In genomic region chr21:42395910-42396625, GRCh38 we compare ENCODE assay signal across 16 cellular contexts. TPM values are rescaled to one million over a fixed set of nuclear protein-coding genes. Genes with fewer than 3 reads are reported as not detected.
DNase-seq lines count a peak whose midpoint lies in the region; ATAC-seq and TF ChIP-seq lines count a peak whose summit lies in the region.
"Had no signal": no experiment of that assay in that cellular context is flagged by ENCODE, and none has a peak within 500 bp of the region (broad histone marks: within the 10 kb centered on the region; RNA-seq: fewer than 3 reads in every experiment).

TMPRSS3 (minus strand) TSS chr21:42396052; CDS start chr21:42395417, 635 bp downstream.

- no peak for TF ChIP-seq POLR2A in testis (IDR thresholded peaks at IDR 0.05)

- no peaks in the 10 kb centered on the region for H3K9me3 Mint-ChIP-seq in activated CD8-positive, alpha-beta T cell treated with anti-CD3 and anti-CD28 coated beads for 36 hours
- no peaks in the 10 kb centered on the region for H3K9me3 Mint-ChIP-seq in activated CD8-positive, alpha-beta T cell treated with anti-CD3 and anti-CD28 coated beads, Interleukin-2, amount 10 ng/mL, durations not matched to agents 7 days and 5 days (ENCODE audit: insufficient read depth)
- H3K9me3 Mint-ChIP-seq in stimulated activated effector memory CD8-positive, alpha-beta T cell treated with anti-CD3 and anti-CD28 coated beads, Interleukin-12 subunit alpha, Interleukin-12 subunit beta, amount 100 ng/mL, for 72 hours, result no peaks in the 10 kb centered on the region
- H3K9me3 Mint-ChIP-seq: activated naive CD8-positive, alpha-beta T cell treated with anti-CD3 and anti-CD28 coated beads, Interleukin-2, amount 10 ng/mL, durations not matched to agents 7 days and 5 days; natural killer cell; T-helper 1 cell treated with Interleukin-12 subunit alpha and Interleukin-12 subunit beta and Interleukin-4 antibody, amounts not matched to agents 30 μg/mL and 1 μg/mL, for 36 hours had no signal

- POLR2A ChIA-PET in activated CD8-positive, alpha-beta T cell treated with anti-CD3 and anti-CD28 coated beads for 36 hours (lab: Charles Lee), result interaction anchor here (1.1 to 1.8 kb wide), 2 partner anchors 19 to 25 kb away, joined by 4 read pairs; no protein-coding TSS in a partner anchor
- POLR2A ChIA-PET in activated CD8-positive, alpha-beta T cell treated with anti-CD3 and anti-CD28 coated beads, Interleukin-2, amount 10 ng/mL, durations not matched to agents 7 days and 5 days (lab: Charles Lee), result no interaction called here

- no peak within 1 kb of the TSS for H3K27ac ChIP-seq in testis
- H3K27ac ChIP-seq: epithelial cell of prostate had no signal

- no peak within 1 kb of the TSS for H3K4me3 ChIP-seq in testis

- 72 to 75% methylated on average over 17 of the region's 17 CpGs for WGBS in testis, 2 donors

- no peak within 1 kb of the TSS for H3K27ac Mint-ChIP-seq in activated CD8-positive, alpha-beta T cell treated with anti-CD3 and anti-CD28 coated beads for 36 hours
- no peak within 1 kb of the TSS for H3K27ac Mint-ChIP-seq in activated CD8-positive, alpha-beta T cell treated with anti-CD3 and anti-CD28 coated beads, Interleukin-2, amount 10 ng/mL, durations not matched to agents 7 days and 5 days
- no peak within 1 kb of the TSS for H3K27ac Mint-ChIP-seq in stimulated activated effector memory CD8-positive, alpha-beta T cell treated with anti-CD3 and anti-CD28 coated beads, Interleukin-12 subunit alpha, Interleukin-12 subunit beta, amount 100 ng/mL, for 72 hours
- H3K27ac Mint-ChIP-seq: activated naive CD8-positive, alpha-beta T cell treated with anti-CD3 and anti-CD28 coated beads, Interleukin-2, amount 10 ng/mL, durations not matched to agents 7 days and 5 days; natural killer cell; T-helper 1 cell treated with Interleukin-12 subunit alpha and Interleukin-12 subunit beta and Interleukin-4 antibody, amounts not matched to agents 30 μg/mL and 1 μg/mL, for 36 hours had no signal

- no peaks in the 10 kb centered on the region for H3K27me3 Mint-ChIP-seq in activated CD8-positive, alpha-beta T cell treated with anti-CD3 and anti-CD28 coated beads for 36 hours
- H3K27me3 Mint-ChIP-seq in activated CD8-positive, alpha-beta T cell treated with anti-CD3 and anti-CD28 coated beads, Interleukin-2, amount 10 ng/mL, durations not matched to agents 7 days and 5 days (ENCODE audit: low read depth), result no peaks in the 10 kb centered on the region
- H3K27me3 Mint-ChIP-seq: activated naive CD8-positive, alpha-beta T cell treated with anti-CD3 and anti-CD28 coated beads, Interleukin-2, amount 10 ng/mL, durations not matched to agents 7 days and 5 days had no signal

- intact Hi-C loops in activated CD8-positive, alpha-beta T cell treated with anti-CD3 and anti-CD28 coated beads for 36 hours (cut with micrococcal nuclease), result no loop called here
- intact Hi-C loops in testis (cut with DNase I; ENCODE audit: low total_unique reads), result no loop called here

- no peaks in the 10 kb centered on the region for H3K9me3 ChIP-seq in testis

- peaks cover 77% of the 10 kb centered on the region for H3K4me1 Mint-ChIP-seq in activated CD8-positive, alpha-beta T cell treated with anti-CD3 and anti-CD28 coated beads for 36 hours (ENCODE audit: low read depth)
- H3K4me1 Mint-ChIP-seq in activated CD8-positive, alpha-beta T cell treated with anti-CD3 and anti-CD28 coated beads, Interleukin-2, amount 10 ng/mL, durations not matched to agents 7 days and 5 days (ENCODE audit: low read depth), result peaks cover 65% of the 10 kb centered on the region
- H3K4me1 Mint-ChIP-seq in stimulated activated effector memory CD8-positive, alpha-beta T cell treated with anti-CD3 and anti-CD28 coated beads, Interleukin-12 subunit alpha, Interleukin-12 subunit beta, amount 100 ng/mL, for 72 hours, result peaks cover 65% of the 10 kb centered on the region
- H3K4me1 Mint-ChIP-seq: natural killer cell had no signal

- CTCF ChIA-PET in activated CD8-positive, alpha-beta T cell treated with anti-CD3 and anti-CD28 coated beads for 36 hours (lab: Charles Lee), result no interaction called here
- CTCF ChIA-PET in activated CD8-positive, alpha-beta T cell treated with anti-CD3 and anti-CD28 coated beads, Interleukin-2, amount 10 ng/mL, durations not matched to agents 7 days and 5 days (lab: Charles Lee), result interaction anchor here (1.0 to 1.2 kb wide), 2 partner anchors 15 to 35 kb away, joined by 3 read pairs; no protein-coding TSS in a partner anchor

- TF ChIP-seq CTCF in activated CD8-positive, alpha-beta T cell treated with anti-CD3 and anti-CD28 coated beads for 36 hours (IDR thresholded peaks at IDR 0.05), result no peak
- TF ChIP-seq CTCF in testis (IDR thresholded peaks at IDR 0.05), result no peak

- H3K4me1 ChIP-seq in testis, result no peaks in the 10 kb centered on the region

- no peak for ATAC-seq in activated CD8-positive, alpha-beta T cell treated with anti-CD3 and anti-CD28 coated beads for 36 hours
- no peak for ATAC-seq in activated CD8-positive, alpha-beta T cell treated with anti-CD3 and anti-CD28 coated beads, Interleukin-2, amount 10 ng/mL, durations not matched to agents 7 days and 5 days
- no peak for ATAC-seq in stimulated activated effector memory CD8-positive, alpha-beta T cell treated with anti-CD3 and anti-CD28 coated beads, Interleukin-12 subunit alpha, Interleukin-12 subunit beta, amount 100 ng/mL, for 72 hours
- ATAC-seq: natural killer cell, sciatic nerve had no signal

- no peak for DNase-seq in activated CD8-positive, alpha-beta T cell treated with anti-CD3 and anti-CD28 coated beads for 36 hours
- DNase-seq in activated CD8-positive, alpha-beta T cell treated with anti-CD3 and anti-CD28 coated beads, Interleukin-2, amount 10 ng/mL, durations not matched to agents 7 days and 5 days, result no peak
- peak; percentile 22 for DNase-seq in RPMI7951 (ENCODE audit: low read depth)
- peak; percentile 48 for DNase-seq in kidney tubule cell (ENCODE audit: low spot score)
- no peak for DNase-seq in stimulated activated effector memory CD8-positive, alpha-beta T cell treated with anti-CD3 and anti-CD28 coated beads, Interleukin-12 subunit alpha, Interleukin-12 subunit beta, amount 100 ng/mL, for 72 hours (ENCODE audit: low spot score in 2 of 2)
- DNase-seq in stimulated activated naive CD4-positive, alpha-beta T cell treated with Interleukin-2 at 50 U/mL for 16 hours (lab: John Stamatoyannopoulos, UW), result no peak
- DNase-seq in testis, result no peak
- no peak for DNase-seq in stimulated activated CD4-positive, alpha-beta T cell treated with anti-CD3 and anti-CD28 coated beads, Interleukin-2, amount 100 ng/mL, for 48 hours
- DNase-seq: activated naive CD8-positive, alpha-beta T cell treated with anti-CD3 and anti-CD28 coated beads, Interleukin-2, amount 10 ng/mL, durations not matched to agents 7 days and 5 days; kidney glomerular epithelial cell; natural killer cell; NCI-H1092 treated with DMSO at 0.1 percent for 48 hours; NCI-H2227 treated with DMSO at 0.1 percent for 48 hours had no signal

- no peaks in the 10 kb centered on the region for H3K27me3 ChIP-seq in testis

- H3K36me3 Mint-ChIP-seq in activated CD8-positive, alpha-beta T cell treated with anti-CD3 and anti-CD28 coated beads for 36 hours (ENCODE audit: low read depth), result peaks cover 73% of the 10 kb centered on the region
- peaks cover 16% of the 10 kb centered on the region for H3K36me3 Mint-ChIP-seq in activated CD8-positive, alpha-beta T cell treated with anti-CD3 and anti-CD28 coated beads, Interleukin-2, amount 10 ng/mL, durations not matched to agents 7 days and 5 days (ENCODE audit: low read depth)
- peaks cover 63% of the 10 kb centered on the region for H3K36me3 Mint-ChIP-seq in stimulated activated effector memory CD8-positive, alpha-beta T cell treated with anti-CD3 and anti-CD28 coated beads, Interleukin-12 subunit alpha, Interleukin-12 subunit beta, amount 100 ng/mL, for 72 hours
- H3K36me3 Mint-ChIP-seq: natural killer cell had no signal

- no peaks in the 10 kb centered on the region for H3K36me3 ChIP-seq in testis (ENCODE audit: low read depth, missing control alignments)

- H3K4me3 Mint-ChIP-seq in activated CD8-positive, alpha-beta T cell treated with anti-CD3 and anti-CD28 coated beads for 36 hours, result no peak within 1 kb of the TSS
- no peak within 1 kb of the TSS for H3K4me3 Mint-ChIP-seq in activated CD8-positive, alpha-beta T cell treated with anti-CD3 and anti-CD28 coated beads, Interleukin-2, amount 10 ng/mL, durations not matched to agents 7 days and 5 days
- H3K4me3 Mint-ChIP-seq in stimulated activated effector memory CD8-positive, alpha-beta T cell treated with anti-CD3 and anti-CD28 coated beads, Interleukin-12 subunit alpha, Interleukin-12 subunit beta, amount 100 ng/mL, for 72 hours, result peak within 1 kb of the TSS; percentile 41
- H3K4me3 Mint-ChIP-seq: activated naive CD8-positive, alpha-beta T cell treated with anti-CD3 and anti-CD28 coated beads, Interleukin-2, amount 10 ng/mL, durations not matched to agents 7 days and 5 days; natural killer cell; T-helper 1 cell treated with Interleukin-12 subunit alpha and Interleukin-12 subunit beta and Interleukin-4 antibody, amounts not matched to agents 30 μg/mL and 1 μg/mL, for 36 hours had no signal

RNA-seq across cellular contexts. Expression of gene TMPRSS3, which starts in this region (rescaled TPM):
- 100 to 1,000 TPM; 123 to 134 TPM for total RNA-seq in activated CD8-positive, alpha-beta T cell treated with anti-CD3 and anti-CD28 coated beads for 36 hours
- total RNA-seq in activated CD8-positive, alpha-beta T cell treated with anti-CD3 and anti-CD28 coated beads, Interleukin-2, amount 10 ng/mL, durations not matched to agents 7 days and 5 days, result 10 to 100 TPM in 1 of 2 experiments, 1 to 10 TPM in 1; 9.9 to 10.1 TPM
- not detected in 2 replicates for total RNA-seq in RPMI7951 (2014; rRNA removed; shearing (Covaris generic))
- total RNA-seq in testis, result under 1 TPM in 1 of 2 donors, not detected in 1; 0.56 TPM
- polyA plus RNA-seq in testis (ENCODE audit: insufficient read depth, low read depth, low replicate concordance), result 0.40 TPM
- total RNA-seq: sciatic nerve had no signal

Comparison
In these comparisons a context has a peak if more than half of its experiments do, and no peak if none do; other contexts are left out.
1. RNA of gene TMPRSS3 (total RNA-seq): 123 to 134 TPM in activated CD8-positive, alpha-beta T cell treated with anti-CD3 and anti-CD28 coated beads for 36 hours; 9.9 to 10.1 TPM in activated CD8-positive, alpha-beta T cell treated with anti-CD3 and anti-CD28 coated beads, Interleukin-2, amount 10 ng/mL, durations not matched to agents 7 days and 5 days, 0.56 TPM in testis and not detected in RPMI7951; every median in the first group is over 10 times any median in the second.
2. Peak in DNase-seq in RPMI7951; RNA of the gene not detected or under 1 TPM.